13 cellular contexts compared by ENCODE assay signal in the genomic region with DNA sequence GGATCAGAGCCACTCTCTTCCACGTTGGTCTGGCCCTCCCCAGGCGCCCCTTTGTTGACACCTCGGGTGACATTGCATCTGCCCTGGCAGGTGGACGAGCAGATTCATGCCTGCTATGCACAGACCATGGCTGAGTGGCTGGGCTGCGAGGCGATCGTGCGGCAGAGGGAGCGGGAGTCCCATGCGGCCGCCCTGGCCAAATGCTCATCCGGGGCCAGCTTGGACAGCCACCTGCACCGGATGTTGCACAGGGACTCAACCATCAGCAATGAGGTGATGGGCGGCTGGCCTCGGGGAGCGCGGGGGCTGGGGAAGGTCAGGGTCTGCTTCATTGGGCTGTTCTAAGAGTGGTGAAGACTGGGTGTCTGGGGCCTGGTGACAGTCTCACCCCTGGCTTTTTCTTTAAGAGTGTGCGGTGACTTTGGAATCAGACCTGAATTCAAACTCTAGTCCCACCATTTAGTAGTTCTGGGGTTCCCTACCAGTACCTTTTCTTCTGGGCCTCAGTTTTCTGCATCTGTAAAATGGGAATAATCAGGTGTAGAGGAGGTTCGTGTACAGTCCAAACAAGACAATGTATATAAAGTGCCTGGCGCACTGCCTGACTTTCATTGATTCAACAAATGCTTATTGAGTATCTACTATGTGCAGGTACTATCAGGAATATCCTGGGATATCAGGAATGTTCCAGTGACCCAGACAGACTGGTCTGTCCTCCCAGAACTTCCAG. TPM values are rescaled to one million over a fixed set of nuclear protein-coding genes. Genes with fewer than 3 reads are reported as not detected.
DNase-seq lines count a peak whose midpoint lies in the region; ATAC-seq, FAIRE-seq and TF ChIP-seq lines count a peak whose summit lies in the region.
"Had no signal": no experiment of that assay in that cellular context is flagged by ENCODE, and none has a peak within 500 bp of the region (broad histone marks: within the 10 kb centered on the region; RNA-seq: fewer than 3 reads in every experiment).

No MANE protein-coding gene starts in this region.

- H3K4me1 ChIP-seq in left ventricle myocardium inferior, result peaks cover 20% of the 10 kb centered on the region
- peaks cover 0 to 6% (median 2%) of the 10 kb centered on the region in 4 experiments; a peak in 3 of 7 replicates for H3K4me1 ChIP-seq in H1 (replicated peaks in 1 of 4; ENCODE audit: control insufficient read depth in 3 of 4, insufficient read depth in 4 of 4, low read length in 3 of 4)
- H3K4me1 ChIP-seq in muscle layer of colon (ENCODE audit: insufficient read depth, low read length), result peaks cover 18% of the 10 kb centered on the region

- H3K4me3 Mint-ChIP-seq in chondrocyte (ENCODE audit: unreplicated experiment), result no peak overlapping the region
- H3K4me3 Mint-ChIP-seq: neural crest cell had no signal

- H3K79me1 ChIP-seq in H1 (ENCODE audit: low read depth, low read length), result no peaks in the 10 kb centered on the region

- H3K36me3 ChIP-seq in left ventricle myocardium inferior (peaks cover 6% of the 10 kb centered on the region), H1 (ENCODE audit: control insufficient read depth in 2 of 4, insufficient read depth in 4 of 4, low read length in 3 of 4) (no peaks in the 10 kb centered on the region), muscle layer of colon (ENCODE audit: insufficient read depth, low read length) (peaks cover 11% of the 10 kb centered on the region)

- intact Hi-C loops in left ventricle myocardium inferior (cut with micrococcal nuclease) (no loop called here), left ventricle myocardium superior (cut with micrococcal nuclease) (no loop called here)

- H4K20me1 ChIP-seq in H1 (replicated peaks in 1 of 2; ENCODE audit: control insufficient read depth in 1 of 2, insufficient read depth in 2 of 2, low read length in 2 of 2), result no peaks in the 10 kb centered on the region

- no peak overlapping the region for H2AFZ ChIP-seq in H1 (ENCODE audit: low read length)

- no peak overlapping the region for H3K23ac ChIP-seq in H1 (ENCODE audit: insufficient read length)

- CTCF ChIA-PET in H1 (lab: Charles Lee; ENCODE audit: partially characterized antibody), result no interaction called here

- no peak for TF ChIP-seq EP300 in H1 (IDR thresholded peaks at IDR 0.05; ENCODE audit: borderline replicate concordance in 1 of 2, low read depth in 2 of 2, low read length in 2 of 2)

- H3K27ac Mint-ChIP-seq in chondrocyte (ENCODE audit: unreplicated experiment), result no peak overlapping the region

- POLR2A ChIA-PET in H1 (lab: Charles Lee; ENCODE audit: partially characterized antibody), result no interaction called here

- no peaks in the 10 kb centered on the region; the same call in 1 of the 2 replicates for H3K23me2 ChIP-seq in H1 (ENCODE audit: low read depth, low read length)

- no peak overlapping the region for H4K8ac ChIP-seq in H1 (ENCODE audit: extremely low read depth, insufficient read depth, low read length)

- no peak overlapping the region for H2BK15ac ChIP-seq in H1 (ENCODE audit: low read length)

- H4K91ac ChIP-seq in H1 (replicated peaks; ENCODE audit: insufficient read length, low read length), result no peak overlapping the region

- whole genome bisulfite sequencing in H1 (ENCODE audit: extremely low coverage in 1 of 2, insufficient coverage in 1 of 2, insufficient read length in 1 of 2, insufficient replicate concordance in 2 of 2, low coverage in 1 of 2, low lambda C conversion rate in 2 of 2, missing lambda C conversion rate in 1 of 2), 2 experiments, result 94% methylated on average over 20 of the region's 20 CpGs; no CpG with 5 or more reads in 1 of the 2 experiments

- H3K27ac ChIP-seq in left ventricle myocardium inferior (replicated peaks) (peak overlapping the region; percentile 90), H1 (ENCODE audit: low read depth, low read length) (no peak overlapping the region), muscle layer of colon (ENCODE audit: low read depth, low read length) (peak overlapping the region; percentile 66)

- H3K18ac ChIP-seq in H1 (ENCODE audit: extremely low read depth, low read length), result no peak overlapping the region

- H3K27me3 ChIP-seq in left ventricle myocardium inferior (ENCODE audit: low read depth), result no peaks in the 10 kb centered on the region
- no peaks in the 10 kb centered on the region for H3K27me3 ChIP-seq in H1 (replicated peaks in 1 of 4; ENCODE audit: control insufficient read depth in 3 of 4, extremely low read depth in 1 of 4, insufficient read depth in 3 of 4, low read length in 3 of 4)
- H3K27me3 ChIP-seq in muscle layer of colon (ENCODE audit: control insufficient read depth in 1 of 2, insufficient read depth in 2 of 2, low read length in 2 of 2), result no peaks in the 10 kb centered on the region

- no peak overlapping the region for H4K5ac ChIP-seq in H1 (ENCODE audit: insufficient read length, low read depth, low read length)

- H2BK20ac ChIP-seq in H1 (ENCODE audit: low read length), result no peak overlapping the region

- no peak overlapping the region; the same call in 1 of the 2 replicates for H2BK5ac ChIP-seq in H1 (ENCODE audit: low read depth, low read length)

- H3K79me2 ChIP-seq in H1 (ENCODE audit: control insufficient read depth in 1 of 2, insufficient read depth in 2 of 2, low read length in 2 of 2), result no peaks in the 10 kb centered on the region

- DNase-seq in left ventricle myocardium inferior (no peak), left ventricle myocardium superior (no peak), H1 (ENCODE audit: low read depth in 1 of 2, low spot score in 2 of 2) (no peak), urothelium cell line (ENCODE audit: low spot score) (no peak), chondrocyte (ENCODE audit: low spot score) (no peak), AG08396 (ENCODE audit: low spot score) (no peak), GM12891 (ENCODE audit: insufficient read length, low spot score) (no peak)
- DNase-seq: activated naive CD4-positive, alpha-beta T cell; NCI-H187 treated with DMSO at 0.1 percent for 48 hours had no signal

- no peak for TF ChIP-seq RAD21 in H1 (IDR thresholded peaks at IDR 0.05 in 1 of 2, conservative IDR thresholded peaks at IDR 0.05 in 1 of 2; ENCODE audit: low read depth in 2 of 2, low read length in 2 of 2)

- H3K9ac ChIP-seq in H1 (replicated peaks in 1 of 4; ENCODE audit: extremely low read depth in 1 of 4, low read depth in 3 of 4, low read length in 3 of 4) (no peak overlapping the region), muscle layer of colon (ENCODE audit: low read length) (no peak overlapping the region)

- no peak overlapping the region for H2AK5ac ChIP-seq in H1 (ENCODE audit: low read depth, low read length)

- H3K4me2 ChIP-seq in H1 (ENCODE audit: insufficient read depth in 1 of 2, low read depth in 2 of 2, low read length in 2 of 2), result no peak overlapping the region
- H3K4me2 ChIP-seq: smooth muscle cell had no signal

- H3K14ac ChIP-seq in H1 (ENCODE audit: insufficient read length), result no peak overlapping the region

- H3K4ac ChIP-seq in H1 (replicated peaks; ENCODE audit: insufficient read length, low read depth, low read length), result no peak overlapping the region

- H3K9me3 ChIP-seq in left ventricle myocardium inferior (replicated peaks) (no peaks in the 10 kb centered on the region), H1 (ENCODE audit: insufficient read depth in 2 of 2, low read depth in 1 of 2, low read length in 1 of 2) (no peaks in the 10 kb centered on the region; a peak in 1 of 4 replicates), muscle layer of colon (ENCODE audit: low read length) (no peaks in the 10 kb centered on the region)

- no peaks in the 10 kb centered on the region for H3K36me3 Mint-ChIP-seq in chondrocyte (ENCODE audit: low read depth)

- H3K9me3 Mint-ChIP-seq in chondrocyte (ENCODE audit: low read depth), result no peaks in the 10 kb centered on the region
- H3K9me3 Mint-ChIP-seq: neural crest cell had no signal

- peak overlapping the region; percentile 40 for H3K4me3 ChIP-seq in left ventricle myocardium inferior
- H3K4me3 ChIP-seq in H1 (ENCODE audit: extremely low read depth in 1 of 4, insufficient read depth in 2 of 4, low read depth in 3 of 4, low read length in 4 of 4), result no peak overlapping the region
- H3K4me3 ChIP-seq in muscle layer of colon (ENCODE audit: low read depth in 1 of 2, low read length in 2 of 2), result no peak overlapping the region
- H3K4me3 ChIP-seq: smooth muscle cell had no signal

- no peak for ATAC-seq in left ventricle myocardium superior

- H3K4me1 Mint-ChIP-seq in chondrocyte (ENCODE audit: low read depth), result peaks cover 16% of the 10 kb centered on the region

- H2BK120ac ChIP-seq in H1 (replicated peaks; ENCODE audit: low read depth, low read length), result no peak overlapping the region

- TF ChIP-seq POLR2A in H1 (IDR thresholded peaks at IDR 0.05; ENCODE audit: control extremely low read depth in 1 of 2, low read depth in 2 of 2, low read length in 2 of 2), result no peak
- no peak for TF ChIP-seq POLR2A in GM12891 (IDR thresholded peaks at IDR 0.05; ENCODE audit: low read depth, low read length)

- H2BK12ac ChIP-seq in H1 (ENCODE audit: low read depth, low read length), result 0 out of 2 replicates have a peak overlapping the region, but pooled peaks have one; percentile 17

- no peak overlapping the region for H3K56ac ChIP-seq in H1 (replicated peaks; ENCODE audit: insufficient read length, low read depth, low read length)

- TF ChIP-seq CTCF in left ventricle myocardium inferior (IDR thresholded peaks at IDR 0.05; ENCODE audit: borderline replicate concordance) (no peak), H1 (IDR thresholded peaks at IDR 0.05; ENCODE audit: control extremely low read depth in 1 of 3, insufficient read depth in 1 of 3, low read depth in 1 of 3, low read length in 3 of 3) (no peak), chondrocyte (IDR thresholded peaks at IDR 0.05) (no peak)

- H3K27me3 Mint-ChIP-seq in chondrocyte (ENCODE audit: low read depth), result peaks cover 15% of the 10 kb centered on the region

- FAIRE-seq in H1 (lab: Jason Lieb, UNC), result no peak
- peak; percentile 96 for FAIRE-seq in urothelium cell line (lab: Jason Lieb, UNC)
- FAIRE-seq in GM12891 (lab: Jason Lieb, UNC), result no peak

RNA-seq across cellular contexts. Expression of gene LHFPL7, which starts 53.0 kb away (rescaled TPM):
- total RNA-seq in left ventricle myocardium inferior, result not detected
- total RNA-seq in left ventricle myocardium superior, result not detected
- not detected in 2 replicates for total RNA-seq in H1 (2021; fragmentation: NEBNext Ultra II Directional; extraction: Animal tissue kit (Norgen Biotek cat#: 25700))
- polyA plus RNA-seq in H1 (2011; rRNA removed), result not detected in 2 replicates
- polyA plus RNA-seq in H1 (2011; cell fraction: cytosol; rRNA removed), result not detected
- not detected for polyA plus RNA-seq in H1 (2011; cell fraction: nucleus; rRNA removed)
- not detected in 4 replicates for polyA plus RNA-seq in H1 (2012, experiment 1 of 2)
- polyA plus RNA-seq in H1 (2012, experiment 2 of 2), result not detected
- polyA plus RNA-seq in H1 (2013, experiment 1 of 2), result not detected
- not detected for polyA plus RNA-seq in H1 (2013, experiment 2 of 2)
- polyA minus RNA-seq in H1 (2011; rRNA and poly(A)+ RNA removed), result not detected in 2 replicates
- polyA minus RNA-seq in H1 (2011; cell fraction: cytosol; rRNA and poly(A)+ RNA removed), result not detected
- not detected for polyA minus RNA-seq in H1 (2011; cell fraction: nucleus; rRNA and poly(A)+ RNA removed)
- not detected in 3 replicates for total RNA-seq in chondrocyte
- not detected for polyA plus RNA-seq in GM12891 (2012; ENCODE audit: low read depth, missing spikeins)
- total RNA-seq: M059J, neural crest cell, smooth muscle cell had no signal
- polyA plus RNA-seq: smooth muscle cell had no signal

RNA-seq across cellular contexts. Expression of gene KIAA1671, which starts 59.0 kb away (rescaled TPM):
- total RNA-seq in left ventricle myocardium inferior, result 12.2 TPM
- 11.6 TPM for total RNA-seq in left ventricle myocardium superior
- 22.6 and 23.9 TPM in 2 replicates for total RNA-seq in H1 (2021; fragmentation: NEBNext Ultra II Directional; extraction: Animal tissue kit (Norgen Biotek cat#: 25700))
- 5.9 and 6.4 TPM in 2 replicates for polyA plus RNA-seq in H1 (2011; rRNA removed)
- polyA plus RNA-seq in H1 (2011; cell fraction: cytosol; rRNA removed), result 5.4 TPM
- 9.8 TPM for polyA plus RNA-seq in H1 (2011; cell fraction: nucleus; rRNA removed)
- 8.0 to 11.3 TPM (median 9.2 TPM) in 4 replicates for polyA plus RNA-seq in H1 (2012, experiment 1 of 2)
- polyA plus RNA-seq in H1 (2012, experiment 2 of 2), result 2.7 TPM
- 10.4 TPM for polyA plus RNA-seq in H1 (2013, experiment 1 of 2)
- polyA plus RNA-seq in H1 (2013, experiment 2 of 2), result 10.1 TPM
- polyA minus RNA-seq in H1 (2011; rRNA and poly(A)+ RNA removed), result 16.1 and 18.8 TPM in 2 replicates
- 11.6 TPM for polyA minus RNA-seq in H1 (2011; cell fraction: cytosol; rRNA and poly(A)+ RNA removed)
- polyA minus RNA-seq in H1 (2011; cell fraction: nucleus; rRNA and poly(A)+ RNA removed), result 19.4 TPM
- total RNA-seq in chondrocyte, result 27.5 to 36.6 TPM (median 28.5 TPM) in 3 replicates
- polyA plus RNA-seq in GM12891 (2012; ENCODE audit: low read depth, missing spikeins), result 0.45 TPM
